Comparison of ENCODE assay signal across 17 cellular contexts in genomic region chr14:61186341-61186740, GRCh38.
A peak's percentile ranks its signal among the peaks of the same experiment; 100 is the strongest.
DNase-seq lines count a peak whose midpoint lies in the region; FAIRE-seq and TF ChIP-seq lines count a peak whose summit lies in the region.
"Had no signal": no experiment of that assay in that cellular context is flagged by ENCODE, and none has a peak within 500 bp of the region (broad histone marks: within the 10 kb centered on the region; RNA-seq: fewer than 3 reads in every experiment).

No MANE protein-coding gene starts in this region.

- H3K36me3 ChIP-seq in adipocyte (ENCODE audit: control insufficient read depth, insufficient read depth, low read length, severe bottlenecking) = no peaks in the 10 kb centered on the region
- no peaks in the 10 kb centered on the region for H3K36me3 ChIP-seq in mesenchymal stem cell (ENCODE audit: control insufficient read depth in 1 of 2, insufficient read depth in 2 of 2, low read depth in 1 of 2, low read length in 2 of 2)
- H3K36me3 ChIP-seq in neuronal stem cell (replicated peaks in 1 of 2; ENCODE audit: control insufficient read depth in 2 of 2, insufficient read depth in 2 of 2, low read length in 2 of 2) = no peaks in the 10 kb centered on the region
- H3K36me3 ChIP-seq: BE2C had no signal

- H3K4me1 ChIP-seq in adipocyte (ENCODE audit: control insufficient read depth, insufficient read depth, low read length) (peaks cover 42% of the 10 kb centered on the region), mesenchymal stem cell (ENCODE audit: control insufficient read depth, insufficient read depth, low read depth, low read length) (peaks cover 19% of the 10 kb centered on the region), neuronal stem cell (ENCODE audit: control insufficient read depth in 2 of 2, insufficient read depth in 1 of 2, low read depth in 1 of 2, low read length in 2 of 2) (peaks cover 0 to 4% of the 10 kb centered on the region in 2 donors)
- H3K4me1 ChIP-seq: BE2C had no signal

- peak; percentile 39 for DNase-seq in adipocyte (ENCODE audit: low read depth)
- DNase-seq in mesenchymal stem cell = no peak
- no peak for DNase-seq in osteocyte (ENCODE audit: extremely low spot score, unreplicated experiment)
- DNase-seq in urothelium cell line (ENCODE audit: low spot score) = no peak
- no peak for DNase-seq in neuronal stem cell (ENCODE audit: low spot score)
- no peak for DNase-seq in activated naive CD4-positive, alpha-beta T cell treated with Interleukin-2 at 50 U/mL for 16 hours
- no peak for DNase-seq in activated CD4-positive, CD25-positive, alpha-beta regulatory T cell (lab: John Stamatoyannopoulos, UW)
- DNase-seq: BE2C; CD4-positive, alpha-beta memory T cell; DMS79; GDM1; HCEC 1CT; HFFc6 had no signal

- H4K8ac ChIP-seq in mesenchymal stem cell (ENCODE audit: low read length) (no peak overlapping the region), neuronal stem cell (ENCODE audit: low read depth, low read length) (no peak overlapping the region)

- H3K4me3 ChIP-seq in adipocyte (ENCODE audit: low read length) = no peak overlapping the region
- H3K4me3 ChIP-seq in mesenchymal stem cell (ENCODE audit: insufficient read depth in 1 of 2, low read depth in 1 of 2, low read length in 2 of 2) = no peak overlapping the region
- no peak overlapping the region for H3K4me3 ChIP-seq in neuronal stem cell (ENCODE audit: low read length in 2 of 2)

- no peak overlapping the region for H3K4me2 ChIP-seq in mesenchymal stem cell (ENCODE audit: low read length, poor library complexity, severe bottlenecking)
- H3K4me2 ChIP-seq in neuronal stem cell (ENCODE audit: insufficient read depth, low read length, poor library complexity, severe bottlenecking) = no peak overlapping the region

- H3K4ac ChIP-seq in mesenchymal stem cell (ENCODE audit: low read depth in 1 of 2, low read length in 2 of 2) (no peak overlapping the region), neuronal stem cell (ENCODE audit: low read length) (no peak overlapping the region)

- H2BK12ac ChIP-seq in mesenchymal stem cell (ENCODE audit: low read length in 2 of 2) (no peak overlapping the region), neuronal stem cell (ENCODE audit: low read length) (no peak overlapping the region)

- H3K14ac ChIP-seq in mesenchymal stem cell (ENCODE audit: low read length in 2 of 2) (no peak overlapping the region), neuronal stem cell (ENCODE audit: low read length) (no peak overlapping the region)

- no peaks in the 10 kb centered on the region for H3K36me3 Mint-ChIP-seq in osteocyte (ENCODE audit: unreplicated experiment)
- H3K36me3 Mint-ChIP-seq: CD4-positive, alpha-beta memory T cell had no signal

- H3K79me1 ChIP-seq in mesenchymal stem cell (replicated peaks; ENCODE audit: low read length, poor library complexity, severe bottlenecking) (no peaks in the 10 kb centered on the region), neuronal stem cell (ENCODE audit: low read depth, low read length) (no peaks in the 10 kb centered on the region)

- H2BK5ac ChIP-seq in mesenchymal stem cell (ENCODE audit: low read depth, low read length, poor library complexity, severe bottlenecking) (no peak overlapping the region), neuronal stem cell (ENCODE audit: low read length) (no peak overlapping the region)

- H3K9me3 Mint-ChIP-seq in osteocyte (ENCODE audit: unreplicated experiment) = no peaks in the 10 kb centered on the region
- H3K9me3 Mint-ChIP-seq: HFFc6 had no signal

- no peak overlapping the region for H3K18ac ChIP-seq in mesenchymal stem cell (ENCODE audit: low read depth in 1 of 2, low read length in 2 of 2)
- no peak overlapping the region for H3K18ac ChIP-seq in neuronal stem cell (ENCODE audit: low read length)

- H3K4me3 Mint-ChIP-seq in osteocyte (ENCODE audit: unreplicated experiment) = peak overlapping the region; percentile 10
- H3K4me3 Mint-ChIP-seq: CD4-positive, alpha-beta memory T cell; HFFc6 had no signal

- H3K27me3 Mint-ChIP-seq in osteocyte (ENCODE audit: unreplicated experiment) = no peaks in the 10 kb centered on the region

- no peak overlapping the region for H2AK5ac ChIP-seq in mesenchymal stem cell (ENCODE audit: low read length, severe bottlenecking)
- no peak overlapping the region for H2AK5ac ChIP-seq in neuronal stem cell (ENCODE audit: low read depth, low read length)

- H2BK120ac ChIP-seq in mesenchymal stem cell (ENCODE audit: low read depth, low read length) = no peak overlapping the region
- H2BK120ac ChIP-seq in neuronal stem cell (ENCODE audit: low read depth, low read length) = no peak overlapping the region

- H4K91ac ChIP-seq in mesenchymal stem cell (ENCODE audit: low read length) (no peak overlapping the region), neuronal stem cell (ENCODE audit: low read depth, low read length, poor library complexity) (no peak overlapping the region)

- no peak for TF ChIP-seq CTCF in osteocyte (IDR thresholded peaks at IDR 0.05)

- H2AFZ ChIP-seq in mesenchymal stem cell (ENCODE audit: low read depth, low read length) = no peak overlapping the region
- H2AFZ ChIP-seq in neuronal stem cell (ENCODE audit: low read length) = no peak overlapping the region

- H3K27ac ChIP-seq in mesenchymal stem cell (ENCODE audit: low read length, poor library complexity, severe bottlenecking) (peak overlapping the region; percentile 89), neuronal stem cell (replicated peaks; ENCODE audit: low read length) (no peak overlapping the region)
- H3K27ac ChIP-seq: C4-2B, HL-60 had no signal

- H3K9me3 ChIP-seq in adipocyte (ENCODE audit: control insufficient read depth, low read length) = no peaks in the 10 kb centered on the region
- no peaks in the 10 kb centered on the region for H3K9me3 ChIP-seq in mesenchymal stem cell (ENCODE audit: control insufficient read depth, low read length)
- no peaks in the 10 kb centered on the region for H3K9me3 ChIP-seq in neuronal stem cell (replicated peaks in 1 of 2; ENCODE audit: control insufficient read depth in 2 of 2, insufficient read depth in 1 of 2, low read depth in 1 of 2, low read length in 2 of 2)
- H3K9me3 ChIP-seq: BE2C had no signal

- H3K9ac ChIP-seq in adipocyte (ENCODE audit: low read length) (no peak overlapping the region), mesenchymal stem cell (ENCODE audit: low read length) (no peak overlapping the region), neuronal stem cell (ENCODE audit: low read depth, low read length, poor library complexity) (no peak overlapping the region)

- H3K27me3 ChIP-seq in adipocyte (replicated peaks; ENCODE audit: control insufficient read depth, insufficient read depth, low read length) (no peaks in the 10 kb centered on the region), mesenchymal stem cell (ENCODE audit: control insufficient read depth in 1 of 2, insufficient read depth in 1 of 2, low read length in 2 of 2) (no peaks in the 10 kb centered on the region), neuronal stem cell (ENCODE audit: control insufficient read depth in 3 of 3, insufficient read depth in 3 of 3, low read depth in 1 of 3, low read length in 3 of 3) (no peaks in the 10 kb centered on the region)

- H3K27ac Mint-ChIP-seq in osteocyte (ENCODE audit: unreplicated experiment) = peak overlapping the region; percentile 86
- H3K27ac Mint-ChIP-seq: CD4-positive, alpha-beta memory T cell; HFFc6 had no signal

- FAIRE-seq in urothelium cell line (lab: Jason Lieb, UNC) = peak; percentile 65
- FAIRE-seq: GM12892, GM19239 had no signal

- WGBS in mesenchymal stem cell = 100% methylated on average over 3 of the region's 3 CpGs
- no CpG with 5 or more reads among the region's 3 CpGs for WGBS in neuronal stem cell (ENCODE audit: extremely low coverage in 2 of 2, insufficient read length in 2 of 2, insufficient replicate concordance in 1 of 2), 2 donors

- no peak overlapping the region for H2BK15ac ChIP-seq in mesenchymal stem cell (ENCODE audit: low read depth, poor library complexity, severe bottlenecking)
- H2BK15ac ChIP-seq in neuronal stem cell (ENCODE audit: low read length) = no peak overlapping the region

- H3K23ac ChIP-seq in mesenchymal stem cell (ENCODE audit: low read length in 2 of 2) (no peak overlapping the region), neuronal stem cell (ENCODE audit: low read depth, low read length, poor library complexity) (no peak overlapping the region)

- peaks cover 90% of the 10 kb centered on the region for H3K4me1 Mint-ChIP-seq in osteocyte (ENCODE audit: unreplicated experiment)
